ENCODE assay signal across 1 cellular context in genomic region chr19:47227347-47228167, GRCh38.
TF ChIP-seq lines count a peak whose summit lies in the region.

No MANE protein-coding gene starts in this region.

TF ChIP-seq in K562, 482 proteins besides CTCF, POLR2A, EP300 and RAD21 (continues in another document):
- TF ChIP-seq ZNF436 (CRISPR knock-in tag; IDR thresholded peaks at IDR 0.05): no peak
- peak; percentile 56; the same call in 1 of the 2 replicates for TF ChIP-seq FOSL1 (tag; conservative IDR thresholded peaks at IDR 0.05)
- TF ChIP-seq ZFP30 (CRISPR knock-in tag; IDR thresholded peaks at IDR 0.05; ENCODE audit: borderline replicate concordance): no peak
- no peak; the same call in 1 of the 2 replicates for TF ChIP-seq NFATC3 (IDR thresholded peaks at IDR 0.05)
- TF ChIP-seq ZNF512 (tag; IDR thresholded peaks at IDR 0.05): no peak
- no peak for TF ChIP-seq CBX2 (IDR thresholded peaks at IDR 0.05; ENCODE audit: insufficient read depth, low read length, poor library complexity, severe bottlenecking)
- no peak for TF ChIP-seq MBD1 (CRISPR knock-in tag; IDR thresholded peaks at IDR 0.05)
- TF ChIP-seq ARID4B (CRISPR knock-in tag; IDR thresholded peaks at IDR 0.05): 0 out of 2 replicates have a peak, but pooled peaks have one; percentile 14
- TF ChIP-seq ELF4 (CRISPR knock-in tag; IDR thresholded peaks at IDR 0.05): peak; percentile 82
- TF ChIP-seq SREBF1 (IDR thresholded peaks at IDR 0.05; ENCODE audit: borderline replicate concordance, low read depth, low read length): peak; percentile 9; the same call in 1 of the 2 replicates
- TF ChIP-seq TFAM (CRISPR knock-in tag; conservative IDR thresholded peaks at IDR 0.05): no peak
- no peak for TF ChIP-seq NRF1 (conservative IDR thresholded peaks at IDR 0.05 in 1 of 2, IDR thresholded peaks at IDR 0.05 in 1 of 2)
- TF ChIP-seq, protein P1, sequence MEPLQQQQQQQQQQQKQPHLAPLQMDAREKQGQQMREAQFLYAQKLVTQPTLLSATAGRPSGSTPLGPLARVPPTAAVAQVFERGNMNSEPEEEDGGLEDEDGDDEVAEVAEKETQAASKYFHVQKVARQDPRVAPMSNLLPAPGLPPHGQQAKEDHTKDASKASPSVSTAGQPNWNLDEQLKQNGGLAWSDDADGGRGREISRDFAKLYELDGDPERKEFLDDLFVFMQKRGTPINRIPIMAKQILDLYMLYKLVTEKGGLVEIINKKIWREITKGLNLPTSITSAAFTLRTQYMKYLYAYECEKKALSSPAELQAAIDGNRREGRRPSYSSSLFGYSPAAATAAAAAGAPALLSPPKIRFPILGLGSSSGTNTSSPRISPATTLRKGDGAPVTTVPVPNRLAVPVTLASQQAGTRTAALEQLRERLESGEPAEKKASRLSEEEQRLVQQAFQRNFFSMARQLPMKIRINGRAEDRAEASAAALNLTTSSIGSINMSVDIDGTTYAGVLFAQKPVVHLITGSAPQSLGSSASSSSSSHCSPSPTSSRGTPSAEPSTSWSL (CRISPR knock-in tag; IDR thresholded peaks at IDR 0.05; ENCODE audit: borderline replicate concordance): no peak
- TF ChIP-seq, protein P2, sequence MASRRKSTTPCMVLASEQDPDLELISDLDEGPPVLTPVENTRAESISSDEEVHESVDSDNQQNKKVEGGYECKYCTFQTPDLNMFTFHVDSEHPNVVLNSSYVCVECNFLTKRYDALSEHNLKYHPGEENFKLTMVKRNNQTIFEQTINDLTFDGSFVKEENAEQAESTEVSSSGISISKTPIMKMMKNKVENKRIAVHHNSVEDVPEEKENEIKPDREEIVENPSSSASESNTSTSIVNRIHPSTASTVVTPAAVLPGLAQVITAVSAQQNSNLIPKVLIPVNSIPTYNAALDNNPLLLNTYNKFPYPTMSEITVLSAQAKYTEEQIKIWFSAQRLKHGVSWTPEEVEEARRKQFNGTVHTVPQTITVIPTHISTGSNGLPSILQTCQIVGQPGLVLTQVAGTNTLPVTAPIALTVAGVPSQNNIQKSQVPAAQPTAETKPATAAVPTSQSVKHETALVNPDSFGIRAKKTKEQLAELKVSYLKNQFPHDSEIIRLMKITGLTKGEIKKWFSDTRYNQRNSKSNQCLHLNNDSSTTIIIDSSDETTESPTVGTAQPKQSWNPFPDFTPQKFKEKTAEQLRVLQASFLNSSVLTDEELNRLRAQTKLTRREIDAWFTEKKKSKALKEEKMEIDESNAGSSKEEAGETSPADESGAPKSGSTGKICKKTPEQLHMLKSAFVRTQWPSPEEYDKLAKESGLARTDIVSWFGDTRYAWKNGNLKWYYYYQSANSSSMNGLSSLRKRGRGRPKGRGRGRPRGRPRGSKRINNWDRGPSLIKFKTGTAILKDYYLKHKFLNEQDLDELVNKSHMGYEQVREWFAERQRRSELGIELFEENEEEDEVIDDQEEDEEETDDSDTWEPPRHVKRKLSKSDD (conservative IDR thresholded peaks at IDR 0.05; ENCODE audit: low read length): no peak; the same call in 1 of the 2 replicates
- TF ChIP-seq, protein P3, sequence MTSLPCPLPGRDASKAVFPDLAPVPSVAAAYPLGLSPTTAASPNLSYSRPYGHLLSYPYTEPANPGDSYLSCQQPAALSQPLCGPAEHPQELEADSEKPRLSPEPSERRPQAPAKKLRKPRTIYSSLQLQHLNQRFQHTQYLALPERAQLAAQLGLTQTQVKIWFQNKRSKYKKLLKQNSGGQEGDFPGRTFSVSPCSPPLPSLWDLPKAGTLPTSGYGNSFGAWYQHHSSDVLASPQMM (CRISPR knock-in tag; IDR thresholded peaks at IDR 0.05): no peak
- peak; percentile 83 for TF ChIP-seq SMAD4 (CRISPR knock-in tag; conservative IDR thresholded peaks at IDR 0.05)
- no peak for TF ChIP-seq ZNF586 (CRISPR knock-in tag; conservative IDR thresholded peaks at IDR 0.05)
- 0 out of 2 replicates have a peak, but pooled peaks have one; percentile 6 for TF ChIP-seq DEAF1 (CRISPR knock-in tag; IDR thresholded peaks at IDR 0.05)
- TF ChIP-seq ZNF398 (CRISPR knock-in tag; IDR thresholded peaks at IDR 0.05): no peak
- TF ChIP-seq TAF7 (tag; IDR thresholded peaks at IDR 0.05): no peak
- TF ChIP-seq BRF1 (IDR thresholded peaks at IDR 0.05; ENCODE audit: borderline replicate concordance, extremely low read depth, insufficient read length): no peak
- no peak for TF ChIP-seq RNF2 (IDR thresholded peaks at IDR 0.05)
- TF ChIP-seq HNRNPH1 (optimal IDR thresholded peaks at IDR 0.05; ENCODE audit: low read depth, low read length): no peak
- TF ChIP-seq ZNF395 (CRISPR knock-in tag; IDR thresholded peaks at IDR 0.05): peak; percentile 82
- no peak for TF ChIP-seq HNRNPUL1 (IDR thresholded peaks at IDR 0.05; ENCODE audit: low read length)
- TF ChIP-seq JUN (IDR thresholded peaks at IDR 0.05; ENCODE audit: borderline replicate concordance, low read depth, low read length): no peak
- TF ChIP-seq JUN (CRISPR knock-in tag; IDR thresholded peaks at IDR 0.05; ENCODE audit: borderline replicate concordance): no peak
- no peak for TF ChIP-seq ZNF311 (CRISPR knock-in tag; IDR thresholded peaks at IDR 0.05)
- no peak for TF ChIP-seq ZNF3 (CRISPR knock-in tag; IDR thresholded peaks at IDR 0.05)
- TF ChIP-seq, protein P4, sequence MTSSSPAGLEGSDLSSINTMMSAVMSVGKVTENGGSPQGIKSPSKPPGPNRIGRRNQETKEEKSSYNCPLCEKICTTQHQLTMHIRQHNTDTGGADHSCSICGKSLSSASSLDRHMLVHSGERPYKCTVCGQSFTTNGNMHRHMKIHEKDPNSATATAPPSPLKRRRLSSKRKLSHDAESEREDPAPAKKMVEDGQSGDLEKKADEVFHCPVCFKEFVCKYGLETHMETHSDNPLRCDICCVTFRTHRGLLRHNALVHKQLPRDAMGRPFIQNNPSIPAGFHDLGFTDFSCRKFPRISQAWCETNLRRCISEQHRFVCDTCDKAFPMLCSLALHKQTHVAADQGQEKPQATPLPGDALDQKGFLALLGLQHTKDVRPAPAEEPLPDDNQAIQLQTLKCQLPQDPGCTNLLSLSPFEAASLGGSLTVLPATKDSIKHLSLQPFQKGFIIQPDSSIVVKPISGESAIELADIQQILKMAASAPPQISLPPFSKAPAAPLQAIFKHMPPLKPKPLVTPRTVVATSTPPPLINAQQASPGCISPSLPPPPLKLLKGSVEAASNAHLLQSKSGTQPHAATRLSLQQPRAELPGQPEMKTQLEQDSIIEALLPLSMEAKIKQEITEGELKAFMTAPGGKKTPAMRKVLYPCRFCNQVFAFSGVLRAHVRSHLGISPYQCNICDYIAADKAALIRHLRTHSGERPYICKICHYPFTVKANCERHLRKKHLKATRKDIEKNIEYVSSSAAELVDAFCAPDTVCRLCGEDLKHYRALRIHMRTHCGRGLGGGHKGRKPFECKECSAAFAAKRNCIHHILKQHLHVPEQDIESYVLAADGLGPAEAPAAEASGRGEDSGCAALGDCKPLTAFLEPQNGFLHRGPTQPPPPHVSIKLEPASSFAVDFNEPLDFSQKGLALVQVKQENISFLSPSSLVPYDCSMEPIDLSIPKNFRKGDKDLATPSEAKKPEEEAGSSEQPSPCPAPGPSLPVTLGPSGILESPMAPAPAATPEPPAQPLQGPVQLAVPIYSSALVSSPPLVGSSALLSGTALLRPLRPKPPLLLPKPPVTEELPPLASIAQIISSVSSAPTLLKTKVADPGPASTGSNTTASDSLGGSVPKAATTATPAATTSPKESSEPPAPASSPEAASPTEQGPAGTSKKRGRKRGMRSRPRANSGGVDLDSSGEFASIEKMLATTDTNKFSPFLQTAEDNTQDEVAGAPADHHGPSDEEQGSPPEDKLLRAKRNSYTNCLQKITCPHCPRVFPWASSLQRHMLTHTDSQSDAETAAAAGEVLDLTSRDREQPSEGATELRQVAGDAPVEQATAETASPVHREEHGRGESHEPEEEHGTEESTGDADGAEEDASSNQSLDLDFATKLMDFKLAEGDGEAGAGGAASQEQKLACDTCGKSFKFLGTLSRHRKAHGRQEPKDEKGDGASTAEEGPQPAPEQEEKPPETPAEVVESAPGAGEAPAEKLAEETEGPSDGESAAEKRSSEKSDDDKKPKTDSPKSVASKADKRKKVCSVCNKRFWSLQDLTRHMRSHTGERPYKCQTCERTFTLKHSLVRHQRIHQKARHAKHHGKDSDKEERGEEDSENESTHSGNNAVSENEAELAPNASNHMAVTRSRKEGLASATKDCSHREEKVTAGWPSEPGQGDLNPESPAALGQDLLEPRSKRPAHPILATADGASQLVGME (CRISPR knock-in tag; IDR thresholded peaks at IDR 0.05): no peak
- 0 out of 2 replicates have a peak, but pooled peaks have one; percentile 9 for TF ChIP-seq ZBTB1 (CRISPR knock-in tag; IDR thresholded peaks at IDR 0.05; ENCODE audit: borderline replicate concordance, low read depth)
